Comparison of ENCODE assay signal across 11 cellular contexts in genomic region chr14:62283837-62284236, GRCh38.
"Had no signal": no experiment of that assay in that cellular context is flagged by ENCODE, and none has a peak within 500 bp of the region (broad histone marks: within the 10 kb centered on the region; RNA-seq: fewer than 3 reads in every experiment).

No MANE protein-coding gene starts in this region.

- H3K27ac ChIP-seq: GM23248 had no signal

- ATAC-seq: GM23338, HCT116 had no signal

- H3K9ac ChIP-seq: GM23248 had no signal

- H3K4me2 ChIP-seq: GM23338 had no signal

- FAIRE-seq: H1, H54 had no signal

- H3K36me3 ChIP-seq: HAP-1 had no signal

- H3K4me3 ChIP-seq: GM23248, GM23338, HAP-1 had no signal

- H3K9me3 ChIP-seq: HAP-1 had no signal

- DNase-seq: GM23248, GOT3, H7, H9, HCEC 1CT, HFFc6 had no signal

- H3K4me1 ChIP-seq: HAP-1 had no signal

- H2AFZ ChIP-seq: GM23248, GM23338 had no signal
